ENCODE assay signal across 8 cellular contexts in genomic region chr2:158753561-158754302, GRCh38. TPM values are rescaled to one million over a fixed set of nuclear protein-coding genes. Genes with fewer than 3 reads are reported as not detected.
DNase-seq lines count a peak whose midpoint lies in the region; ATAC-seq and TF ChIP-seq lines count a peak whose summit lies in the region.

No MANE protein-coding gene starts in this region.

- no peak for TF ChIP-seq POLR2A in right lobe of liver (IDR thresholded peaks at IDR 0.05)

- intact Hi-C loops in right lobe of liver (cut with DNase I) = no loop called here

- H3K4me3 ChIP-seq in HAP-1 = no peak overlapping the region
- H3K4me3 ChIP-seq in right lobe of liver = peak overlapping the region in 2 of 3 donors; percentile 39 to 43

- in situ Hi-C loops in HAP-1 (cut with MboI; ENCODE audit: low sequenced_read_pairs) = no loop called here

- peak; percentile 77 for TF ChIP-seq CTCF in LNCAP (IDR thresholded peaks at IDR 0.05)
- TF ChIP-seq CTCF in right lobe of liver (IDR thresholded peaks at IDR 0.05) = peak; percentile 86 to 89 (median 88)

- ATAC-seq in right lobe of liver = peak; percentile 94 to 98 (median 96)

- DNase-seq in A172 (ENCODE audit: low spot score) (peak; percentile 69), GF-D8 (lab: John Stamatoyannopoulos, UW) (peak; percentile 5), HAP-1 (ENCODE audit: low spot score in 2 of 2) (peak; percentile 38 to 54), SK-N-DZ (ENCODE audit: low spot score) (peak; percentile 66), dermis blood vessel endothelial cell (peak; percentile 86), right lobe of liver (peak in 2 of 3 donors; percentile 33 to 55)

- H3K9me3 ChIP-seq in HAP-1 (no peaks in the 10 kb centered on the region), right lobe of liver (no peaks in the 10 kb centered on the region)

- H3K4me1 ChIP-seq in HAP-1 (peaks cover 6% of the 10 kb centered on the region), right lobe of liver (no peaks in the 10 kb centered on the region)

- H3K36me3 ChIP-seq in HAP-1 (replicated peaks) (no peaks in the 10 kb centered on the region), right lobe of liver (no peaks in the 10 kb centered on the region)

- H3K27ac ChIP-seq in right lobe of liver = no peak overlapping the region
- peak overlapping the region; percentile 28 for H3K27ac ChIP-seq in temporal lobe (ENCODE audit: low read depth, low read length)

- 20% methylated on average over 12 of the region's 12 CpGs for WGBS in right lobe of liver (ENCODE audit: insufficient coverage, low coverage, low lambda C conversion rate, missing lambda C conversion rate)

- peaks cover 2% of the 10 kb centered on the region; the same call in 1 of the 2 replicates for H3K27me3 ChIP-seq in HAP-1 (ENCODE audit: low read depth)
- H3K27me3 ChIP-seq in right lobe of liver = no peaks in the 10 kb centered on the region

RNA-seq across cellular contexts. Expression of gene DAPL1, which starts 41.4 kb away (rescaled TPM):
- not detected in 2 replicates for total RNA-seq in A172 (2014; rRNA removed; shearing (Covaris generic))
- polyA plus RNA-seq in SK-N-DZ (2014; cell fraction: cytosol; rRNA removed) = not detected in 2 replicates
- polyA plus RNA-seq in SK-N-DZ (2014; cell fraction: nucleus; rRNA removed) = not detected in 2 replicates
- total RNA-seq in dermis blood vessel endothelial cell (not detected in 2 replicates), right lobe of liver (not detected), temporal lobe (0.49 TPM)

Comparison
In these comparisons a context has a peak if more than half of its experiments do, and no peak if none do; other contexts are left out.
1. DNase-seq: peak in every context shown above with its lines; median percentile 86 in dermis blood vessel endothelial cell; 69 in A172; 66 in SK-N-DZ; 46 in HAP-1; 44 in right lobe of liver; 5 in GF-D8.